Comparison of ENCODE assay signal across 26 cellular contexts in genomic region chr11:104588975-104589374, GRCh38.
"Had no signal": no experiment of that assay in that cellular context is flagged by ENCODE, and none has a peak within 500 bp of the region (broad histone marks: within the 10 kb centered on the region; RNA-seq: fewer than 3 reads in every experiment).

No MANE protein-coding gene starts in this region.

- H3K4me2 ChIP-seq: neural progenitor cell had no signal

- H2AFZ ChIP-seq: neural progenitor cell, parathyroid adenoma had no signal

- H3K9ac ChIP-seq: neural progenitor cell, parathyroid adenoma had no signal

- H3K4me3 ChIP-seq: coronary artery, esophagus squamous epithelium, lower lobe of right lung, neural progenitor cell, right atrium auricular region, sigmoid colon, skin epidermis, suprapubic skin, transverse colon, upper lobe of right lung, uterus had no signal

- H3K36me3 ChIP-seq: esophagus squamous epithelium, lower lobe of right lung, neural progenitor cell, right atrium auricular region, sigmoid colon, suprapubic skin, transverse colon, upper lobe of right lung, uterus had no signal

- H3K79me2 ChIP-seq: parathyroid adenoma had no signal

- H3K9me3 ChIP-seq: esophagus squamous epithelium, lower lobe of right lung, right atrium auricular region, sigmoid colon, suprapubic skin, transverse colon, upper lobe of right lung, uterus had no signal

- H3K4me1 ChIP-seq: esophagus squamous epithelium, lower lobe of right lung, neural progenitor cell, parathyroid adenoma, right atrium auricular region, sigmoid colon, suprapubic skin, transverse colon, upper lobe of right lung, uterus had no signal

- H3K27me3 ChIP-seq: esophagus squamous epithelium, neural progenitor cell, right atrium auricular region, sigmoid colon, suprapubic skin, transverse colon, upper lobe of right lung, uterus had no signal

- H3K27ac ChIP-seq: coronary artery, esophagus squamous epithelium, lower lobe of right lung, neural progenitor cell, parathyroid adenoma, right atrium auricular region, sigmoid colon, skin epidermis, suprapubic skin, transverse colon, upper lobe of right lung, uterus had no signal

- ATAC-seq: effector memory CD8-positive, alpha-beta T cell; left colon; left ventricle myocardium superior; lower lobe of right lung; natural killer cell treated with Interleukin-12 subunit alpha and Interleukin-12 subunit beta and Interleukin-15 and Interleukin-18, amount 100 ng/mL, for 72 hours; stimulated activated naive CD8-positive, alpha-beta T cell treated with anti-CD3 and anti-CD28 coated beads, Interleukin-15, amount 100 ng/mL, for 72 hours; upper lobe of right lung had no signal

- DNase-seq: effector memory CD8-positive, alpha-beta T cell; erythroblast; esophagus squamous epithelium; hypothalamus; immature natural killer cell; islet precursor cell; kidney glomerular epithelial cell; left colon; left ventricle myocardium superior; lower lobe of right lung; sigmoid colon; stimulated activated CD4-positive, alpha-beta T cell treated with anti-CD3 and anti-CD28 coated beads, Interleukin-1b, Interleukin-23, amount 100 ng/mL, for 48 hours; stimulated activated CD4-positive, alpha-beta T cell treated with anti-CD3 and anti-CD28 coated beads, Interleukin-4, amount 100 ng/mL, for 1 hour; stimulated activated CD8-positive, alpha-beta memory T cell treated with anti-CD3 and anti-CD28 coated beads, Interleukin-4, amount 100 ng/mL, for 48 hours; stimulated activated naive CD4-positive, alpha-beta T cell; stimulated activated naive CD8-positive, alpha-beta T cell treated with anti-CD3 and anti-CD28 coated beads, Interleukin-15, amount 100 ng/mL, for 72 hours; transverse colon; upper lobe of right lung; uterus had no signal
